In genomic region chr5:149935431-149935901, GRCh38 we compare ENCODE assay signal across 1 cellular context.
TF ChIP-seq lines count a peak whose summit lies in the region.

No MANE protein-coding gene starts in this region.

TF ChIP-seq in GM23338, 12 proteins besides CTCF, POLR2A, EP300 and RAD21 (continued from another document):
- TF ChIP-seq ZNF462 (CRISPR knock-in tag; IDR thresholded peaks at IDR 0.05) (no peak), STAT1 (IDR thresholded peaks at IDR 0.05; ENCODE audit: unreplicated experiment) (no peak), EZH2 (IDR thresholded peaks at IDR 0.05; ENCODE audit: low read depth, unreplicated experiment) (no peak), CREB1 (CRISPR knock-in tag; IDR thresholded peaks at IDR 0.05; ENCODE audit: low read depth) (no peak), JUNB (IDR thresholded peaks at IDR 0.05; ENCODE audit: unreplicated experiment) (no peak), ZNF114 (CRISPR knock-in tag; IDR thresholded peaks at IDR 0.05) (no peak), REST (IDR thresholded peaks at IDR 0.05; ENCODE audit: unreplicated experiment) (no peak)
